In the genomic region with DNA sequence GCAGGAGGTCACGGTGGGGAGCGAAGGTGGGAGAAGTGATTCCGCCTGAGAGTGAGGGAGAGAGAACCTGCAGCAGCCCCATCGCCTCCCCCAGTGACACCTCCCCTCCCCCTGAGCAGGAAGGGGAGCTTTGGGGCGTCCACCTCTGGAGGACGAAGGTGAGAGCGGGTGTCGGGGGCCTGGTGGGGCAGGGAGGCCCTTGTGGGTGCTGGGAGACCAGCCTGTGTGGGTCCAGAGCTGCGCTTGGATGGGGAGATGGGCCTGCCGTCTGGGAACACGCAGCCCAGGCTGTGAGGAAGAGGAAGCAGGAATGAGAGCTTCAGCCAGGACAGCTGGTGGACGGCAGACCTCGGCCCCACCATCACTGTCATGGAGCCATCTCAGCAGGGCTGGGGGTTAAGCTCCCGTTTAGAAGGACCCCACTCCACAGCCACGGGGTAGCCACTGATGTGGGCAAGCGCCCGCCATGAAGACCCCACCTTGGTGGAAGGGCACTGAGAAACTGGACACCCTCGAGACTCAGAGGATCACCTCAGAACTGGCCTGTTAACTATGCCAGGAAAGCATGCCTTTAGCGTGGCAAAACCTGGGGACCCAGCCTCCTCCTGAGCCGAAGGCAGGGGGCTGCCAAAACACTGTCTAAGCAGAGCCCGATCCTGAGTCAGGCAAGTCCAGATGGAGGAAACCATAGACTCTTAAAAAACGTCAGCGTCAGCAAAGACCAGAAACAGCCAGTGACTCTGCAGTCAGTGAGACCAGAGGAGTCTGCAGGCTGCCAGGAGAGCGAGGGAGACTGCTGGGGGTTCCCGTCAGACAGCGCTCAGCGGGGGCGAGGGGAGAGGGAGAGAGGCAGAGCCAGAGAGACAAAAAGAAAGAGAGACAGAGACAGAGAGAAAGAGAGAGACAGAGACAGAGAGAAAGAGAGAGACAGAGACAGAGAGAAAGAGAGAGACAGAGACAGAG, we compare ENCODE assay signal across 10 cellular contexts. TPM values are rescaled to one million over a fixed set of nuclear protein-coding genes. Genes with fewer than 3 reads are reported as not detected.
A peak's percentile ranks its signal among the peaks of the same experiment; 100 is the strongest.
DNase-seq lines count a peak whose midpoint lies in the region; ATAC-seq and TF ChIP-seq lines count a peak whose summit lies in the region.
"Had no signal": no experiment of that assay in that cellular context is flagged by ENCODE, and none has a peak within 500 bp of the region (broad histone marks: within the 10 kb centered on the region; RNA-seq: fewer than 3 reads in every experiment).

No MANE protein-coding gene starts in this region.

- H2AFZ ChIP-seq in smooth muscle cell (ENCODE audit: low read depth): peak overlapping the region; percentile 88

- H3K4me1 ChIP-seq in heart right ventricle: peaks cover 8 to 25% (median 12%) of the 10 kb centered on the region in 9 donors
- peaks cover 8% of the 10 kb centered on the region for H3K4me1 ChIP-seq in smooth muscle cell (ENCODE audit: low read depth)

- H3K27me3 ChIP-seq in heart right ventricle (peaks cover 0 to 20% (median 0%) of the 10 kb centered on the region in 7 donors), smooth muscle cell (ENCODE audit: low read depth) (no peaks in the 10 kb centered on the region)
- H3K27me3 ChIP-seq: body of pancreas had no signal

- H3K36me3 Mint-ChIP-seq in activated T-cell treated with anti-CD3 and anti-CD28 coated beads, Interleukin-2, amount 50 U/mL, for 24 hours (ENCODE audit: low read depth): no peaks in the 10 kb centered on the region

- H3K27ac ChIP-seq in heart right ventricle (peak overlapping the region in 8 of 10 donors; percentile 86 to 93 (median 87)), smooth muscle cell (ENCODE audit: low read depth) (peak overlapping the region; percentile 74)

- DNase-seq in NCI-H1092 treated with DMSO at 0.1 percent for 48 hours (lab: John Stamatoyannopoulos, UW) (peak; percentile 35), NCI-H1092 (lab: John Stamatoyannopoulos, UW) (no peak), heart right ventricle (no peak), smooth muscle cell (lab: John Stamatoyannopoulos, UW; ENCODE audit: unreplicated experiment) (no peak), DMS114 treated with DMSO at 0.1 percent for 48 hours (lab: John Stamatoyannopoulos, UW; ENCODE audit: unreplicated experiment) (no peak)
- DNase-seq in activated T-cell treated with anti-CD3 and anti-CD28 coated beads, Interleukin-2, amount 50 U/mL, for 24 hours: peak; percentile 43

- intact Hi-C loops in heart right ventricle (cut with DNase I): loop anchor here in 2 of 10 donors (2.0 to 10.0 kb wide), 3 partner anchors 63 to 117 kb away; no protein-coding TSS in a partner anchor

- peaks cover 24% of the 10 kb centered on the region for H3K4me1 Mint-ChIP-seq in activated T-cell treated with anti-CD3 and anti-CD28 coated beads, Interleukin-2, amount 50 U/mL, for 24 hours (ENCODE audit: low read depth)

- 57 to 58% methylated on average over 26 to 28 of the region's 28 CpGs for WGBS in heart right ventricle, 2 donors
- 71% methylated on average over 27 of the region's 28 CpGs for WGBS in smooth muscle cell (ENCODE audit: low lambda C conversion rate)

- no peaks in the 10 kb centered on the region for H3K79me2 ChIP-seq in smooth muscle cell (ENCODE audit: low read depth)

- H3K9me3 ChIP-seq in heart right ventricle (peaks cover 0 to 10% (median 0%) of the 10 kb centered on the region in 11 donors), smooth muscle cell (replicated peaks; ENCODE audit: low read depth) (no peaks in the 10 kb centered on the region)
- H3K9me3 ChIP-seq: body of pancreas had no signal

- H3K9me3 Mint-ChIP-seq in activated T-cell treated with anti-CD3 and anti-CD28 coated beads, Interleukin-2, amount 50 U/mL, for 24 hours: peaks cover 14% of the 10 kb centered on the region

- peak overlapping the region in 8 of 10 donors; percentile 45 to 62 (median 52) for H3K4me3 ChIP-seq in heart right ventricle
- H3K4me3 ChIP-seq in smooth muscle cell: peak overlapping the region; percentile 49
- H3K4me3 ChIP-seq: body of pancreas had no signal

- TF ChIP-seq CTCF in heart right ventricle (IDR thresholded peaks at IDR 0.05): no peak
- no peak for TF ChIP-seq CTCF in smooth muscle cell (IDR thresholded peaks at IDR 0.05; ENCODE audit: borderline replicate concordance, insufficient read depth, poor library complexity, severe bottlenecking)

- peaks cover 5% of the 10 kb centered on the region for H3F3A ChIP-seq in smooth muscle cell (ENCODE audit: low read depth)

- H3K4me3 Mint-ChIP-seq in activated T-cell treated with anti-CD3 and anti-CD28 coated beads, Interleukin-2, amount 50 U/mL, for 24 hours: peak overlapping the region; percentile 57

- peaks cover 14% of the 10 kb centered on the region for H3K27me3 Mint-ChIP-seq in activated T-cell treated with anti-CD3 and anti-CD28 coated beads, Interleukin-2, amount 50 U/mL, for 24 hours

- H3K4me2 ChIP-seq in smooth muscle cell: peak overlapping the region; percentile 89

- H3K9ac ChIP-seq in smooth muscle cell (ENCODE audit: low read depth): peak overlapping the region; percentile 61

- no peaks in the 10 kb centered on the region for H4K20me1 ChIP-seq in smooth muscle cell (ENCODE audit: low read depth)
- H4K20me1 ChIP-seq: BLaER1 treated with 17β-estradiol and CSF1 and Interleukin-3, amounts not matched to agents 10 nM and 100 nM had no signal

- peak in 7 of 8 donors; percentile 21 to 38 (median 28) for ATAC-seq in heart right ventricle
- ATAC-seq in HG03196 (IDR thresholded peaks at IDR 0.05; ENCODE audit: unreplicated experiment): no peak
- ATAC-seq in HG02973 (IDR thresholded peaks at IDR 0.05; ENCODE audit: unreplicated experiment): no peak

- H3K27ac Mint-ChIP-seq in activated T-cell treated with anti-CD3 and anti-CD28 coated beads, Interleukin-2, amount 50 U/mL, for 24 hours: peak overlapping the region; percentile 17

- no peaks in the 10 kb centered on the region for H3K36me3 ChIP-seq in heart right ventricle
- no peaks in the 10 kb centered on the region for H3K36me3 ChIP-seq in smooth muscle cell (ENCODE audit: low read depth)
- H3K36me3 ChIP-seq: BLaER1 treated with 17β-estradiol and CSF1 and Interleukin-3, amounts not matched to agents 10 nM and 100 nM had no signal

RNA-seq across cellular contexts. Expression of a gene that starts 6.4 kb away (rescaled TPM):
- total RNA-seq in heart right ventricle: under 1 TPM in 1 of 10 donors, not detected in 9; 0.20 TPM
- under 1 TPM in 1 of 2 donors, not detected in 1; 0.03 TPM for polyA plus RNA-seq in heart right ventricle
- total RNA-seq in smooth muscle cell: not detected in 2 replicates
- not detected in 2 replicates for polyA plus RNA-seq in smooth muscle cell
- total RNA-seq: body of pancreas had no signal

RNA-seq across cellular contexts. Expression of a gene that starts 29.4 kb away (rescaled TPM):
- total RNA-seq in heart right ventricle: 10 to 100 TPM in 2 of 10 donors, 1 to 10 TPM in 8; 1.7 to 12.4 (median 6.3) TPM
- polyA plus RNA-seq in heart right ventricle: 10 to 100 TPM in 1 of 2 donors, 1 to 10 TPM in 1; 4.6 to 15.1 TPM
- 17.1 and 19.4 TPM in 2 replicates for total RNA-seq in smooth muscle cell
- 28.2 and 43.7 TPM in 2 replicates for polyA plus RNA-seq in smooth muscle cell

RNA-seq across cellular contexts. Expression of a gene that starts 46.4 kb away (rescaled TPM):
- total RNA-seq in heart right ventricle (under 1 TPM in 3 of 10 donors, not detected in 7; 0.20 to 0.45 (median 0.31) TPM), smooth muscle cell (0.63 and 1.7 TPM in 2 replicates)
- polyA plus RNA-seq in heart right ventricle (under 1 TPM; 0.04 to 0.07 TPM), smooth muscle cell (1.7 TPM in 2 replicates)
- total RNA-seq: body of pancreas had no signal

RNA-seq across cellular contexts. Expression of a gene that starts 56.4 kb away (rescaled TPM):
- 10 to 100 TPM; 42.3 to 74.0 (median 47.3) TPM for total RNA-seq in heart right ventricle
- polyA plus RNA-seq in heart right ventricle: 10 to 100 TPM; 38.9 to 60.1 TPM
- total RNA-seq in smooth muscle cell: 25.5 and 27.1 TPM in 2 replicates
- polyA plus RNA-seq in smooth muscle cell: 26.2 and 32.5 TPM in 2 replicates

RNA-seq across cellular contexts. Expression of a gene that starts 57.4 kb away (rescaled TPM):
- total RNA-seq in heart right ventricle: 100 to 1,000 TPM in 9 of 10 donors, 10 to 100 TPM in 1; 84.7 to 141 (median 112) TPM
- polyA plus RNA-seq in heart right ventricle: 10 to 100 TPM; 35.8 to 46.1 TPM
- 61.5 and 62.7 TPM in 2 replicates for total RNA-seq in smooth muscle cell
- 40.3 and 42.3 TPM in 2 replicates for polyA plus RNA-seq in smooth muscle cell

Comparison
In these comparisons a context has a peak if more than half of its experiments do, and no peak if none do; other contexts are left out.
1. DNase-seq: peak in NCI-H1092 treated with DMSO at 0.1 percent for 48 hours (single experiment) and activated T-cell treated with anti-CD3 and anti-CD28 coated beads, Interleukin-2, amount 50 U/mL, for 24 hours (single experiment); none in NCI-H1092 (single experiment), heart right ventricle (0 of 2), smooth muscle cell (single experiment) and DMS114 treated with DMSO at 0.1 percent for 48 hours (single experiment).
2. ATAC-seq: peak in heart right ventricle (7 of 8); none in HG03196 (single experiment) and HG02973 (single experiment).